Comparison of ENCODE assay signal across 16 cellular contexts in the genomic region with DNA sequence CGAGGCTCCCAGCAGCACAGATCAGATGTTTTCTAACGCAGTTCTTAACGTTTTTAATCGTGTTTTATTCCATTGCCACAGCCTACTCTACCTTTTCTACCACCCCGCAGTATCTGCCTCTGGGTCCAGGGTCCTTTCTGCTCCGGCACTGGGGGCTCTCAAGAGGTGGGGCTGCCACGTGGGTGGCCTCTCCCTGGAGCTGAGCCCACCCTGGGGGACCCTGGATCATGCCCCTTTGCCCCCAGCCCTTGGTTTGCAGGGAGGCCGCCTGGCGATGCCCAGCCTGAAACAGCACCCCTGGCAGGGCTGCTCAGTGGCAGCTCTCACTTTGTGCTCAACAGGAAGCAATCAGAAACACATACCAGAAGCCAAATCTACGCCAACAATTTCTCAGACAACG. TPM values are rescaled to one million over a fixed set of nuclear protein-coding genes. Genes with fewer than 3 reads are reported as not detected.
A peak's percentile ranks its signal among the peaks of the same experiment; 100 is the strongest.
DNase-seq lines count a peak whose midpoint lies in the region; ATAC-seq and TF ChIP-seq lines count a peak whose summit lies in the region.
"Had no signal": no experiment of that assay in that cellular context is flagged by ENCODE, and none has a peak within 500 bp of the region (broad histone marks: within the 10 kb centered on the region; RNA-seq: fewer than 3 reads in every experiment).

No MANE protein-coding gene starts in this region.

- no peak overlapping the region for H3K9ac ChIP-seq in endodermal cell (ENCODE audit: extremely low read depth, low read length, poor library complexity, severe bottlenecking)
- H3K9ac ChIP-seq: BLaER1 had no signal

- H3K27me3 Mint-ChIP-seq in T-helper 17 cell = no peaks in the 10 kb centered on the region
- no peaks in the 10 kb centered on the region for H3K27me3 Mint-ChIP-seq in endodermal cell (ENCODE audit: insufficient read depth)
- H3K27me3 Mint-ChIP-seq: CD4-positive, alpha-beta memory T cell had no signal

- H3K4me2 ChIP-seq in osteoblast (ENCODE audit: insufficient read depth, low read length) = no peak overlapping the region
- H3K4me2 ChIP-seq: BLaER1 had no signal

- H3K36me3 ChIP-seq in right atrium auricular region (peaks cover 46% of the 10 kb centered on the region), osteoblast (ENCODE audit: insufficient read depth, low read length) (peaks cover 48% of the 10 kb centered on the region), endodermal cell (ENCODE audit: control insufficient read depth, insufficient read depth, low read length) (peaks cover 74% of the 10 kb centered on the region)

- WGBS in lower leg skin, 2 donors = 85 to 86% methylated on average over 11 of the region's 11 CpGs
- WGBS in endodermal cell (ENCODE audit: insufficient coverage in 1 of 2, insufficient read length in 1 of 2), 2 experiments = 93 to 98% methylated on average over 5 to 11 of the region's 11 CpGs

- TF ChIP-seq POLR2A in lower leg skin (IDR thresholded peaks at IDR 0.05) = no peak

- H3K4me3 ChIP-seq in right atrium auricular region (no peak overlapping the region), osteoblast (ENCODE audit: insufficient read depth, low read length) (no peak overlapping the region), lower leg skin (ENCODE audit: low read depth, poor library complexity, severe bottlenecking) (no peak overlapping the region), endodermal cell (ENCODE audit: low read length) (no peak overlapping the region)
- H3K4me3 ChIP-seq: BLaER1 had no signal

- TF ChIP-seq CTCF in right atrium auricular region (IDR thresholded peaks at IDR 0.05) (no peak), osteoblast (IDR thresholded peaks at IDR 0.05; ENCODE audit: extremely low read depth, low read depth, low read length) (no peak), foreskin keratinocyte (conservative IDR thresholded peaks at IDR 0.05) (no peak), lower leg skin (IDR thresholded peaks at IDR 0.05) (no peak), endodermal cell (conservative IDR thresholded peaks at IDR 0.05) (no peak)

- H3K4me1 Mint-ChIP-seq in T-helper 17 cell (peaks cover 11% of the 10 kb centered on the region), endodermal cell (no peaks in the 10 kb centered on the region)

- H3K79me2 ChIP-seq in osteoblast (ENCODE audit: insufficient read depth, low read length) = no peaks in the 10 kb centered on the region

- H3K27ac Mint-ChIP-seq in T-helper 17 cell (peak overlapping the region; percentile 37), endodermal cell (no peak overlapping the region)
- H3K27ac Mint-ChIP-seq: CD4-positive, alpha-beta memory T cell had no signal

- peaks cover 4% of the 10 kb centered on the region for H3K36me3 Mint-ChIP-seq in T-helper 17 cell (ENCODE audit: low read depth)
- peaks cover 68% of the 10 kb centered on the region for H3K36me3 Mint-ChIP-seq in endodermal cell (ENCODE audit: low read depth)

- H2AFZ ChIP-seq in osteoblast (ENCODE audit: low read length) = no peak overlapping the region

- H3K27ac ChIP-seq in right atrium auricular region (no peak overlapping the region), osteoblast (ENCODE audit: low read depth, low read length) (no peak overlapping the region), foreskin keratinocyte (no peak overlapping the region), endodermal cell (ENCODE audit: low read depth, low read length) (no peak overlapping the region)
- H3K27ac ChIP-seq: BLaER1, HL-60 had no signal

- intact Hi-C loops in Right ventricle myocardium superior (cut with DNase I) (loop anchor here (10.0 kb wide), 1 partner anchor 62 kb away; no protein-coding TSS in a partner anchor), lower leg skin (cut with DNase I; ENCODE audit: low total_unique reads) (loop anchor here (10.0 kb wide), 2 partner anchors 62 to 92 kb away; a partner anchor contains a TSS)

- H4K20me1 ChIP-seq in osteoblast (ENCODE audit: insufficient read depth, low read length) = peaks cover 16% of the 10 kb centered on the region

- no peak for ATAC-seq in Right ventricle myocardium superior (ENCODE audit: poor library complexity)
- ATAC-seq in T-helper 17 cell = no peak
- ATAC-seq in foreskin keratinocyte = no peak

- H3K4me1 ChIP-seq in right atrium auricular region = no peaks in the 10 kb centered on the region
- H3K4me1 ChIP-seq in osteoblast (ENCODE audit: insufficient read depth, low read length) = peaks cover 8% of the 10 kb centered on the region
- no peaks in the 10 kb centered on the region for H3K4me1 ChIP-seq in foreskin keratinocyte
- no peaks in the 10 kb centered on the region for H3K4me1 ChIP-seq in endodermal cell (ENCODE audit: control insufficient read depth, insufficient read depth, low read length)
- H3K4me1 ChIP-seq: BLaER1 had no signal

- H3K9me3 ChIP-seq in right atrium auricular region (no peaks in the 10 kb centered on the region), T-helper 17 cell (ENCODE audit: control insufficient read depth, low read length, poor library complexity, severe bottlenecking) (no peaks in the 10 kb centered on the region), osteoblast (ENCODE audit: low read depth, low read length) (no peaks in the 10 kb centered on the region), endodermal cell (ENCODE audit: control insufficient read depth, low read length) (no peaks in the 10 kb centered on the region)
- H3K9me3 ChIP-seq: BLaER1 had no signal

- DNase-seq in Right ventricle myocardium superior (peak; percentile 22), right atrium auricular region (ENCODE audit: low spot score) (no peak), T-helper 17 cell (no peak), osteoblast (ENCODE audit: insufficient read length, low spot score, missing footprints) (peak; percentile 22), foreskin keratinocyte (no peak), lower leg skin (ENCODE audit: low spot score in 2 of 2) (no peak), endodermal cell (no peak)
- DNase-seq: 8988T; CD4-positive, alpha-beta memory T cell; DMS79 treated with DMSO at 0.1 percent for 48 hours; GF-D8; H9; IMR-90 had no signal

- H3K4me3 Mint-ChIP-seq in T-helper 17 cell (no peak overlapping the region), endodermal cell (no peak overlapping the region)
- H3K4me3 Mint-ChIP-seq: CD14-positive monocyte; CD4-positive, alpha-beta memory T cell; H9 had no signal

- no peaks in the 10 kb centered on the region for H3K27me3 ChIP-seq in right atrium auricular region
- H3K27me3 ChIP-seq in osteoblast (ENCODE audit: insufficient read depth, low read length) = no peaks in the 10 kb centered on the region
- H3K27me3 ChIP-seq in foreskin keratinocyte = no peaks in the 10 kb centered on the region
- H3K27me3 ChIP-seq in endodermal cell (ENCODE audit: control insufficient read depth, insufficient read depth, low read length, poor library complexity, severe bottlenecking) = no peaks in the 10 kb centered on the region
- H3K27me3 ChIP-seq: BLaER1 had no signal

- H3K9me3 Mint-ChIP-seq in endodermal cell = no peaks in the 10 kb centered on the region
- H3K9me3 Mint-ChIP-seq: CD14-positive monocyte; CD4-positive, alpha-beta memory T cell; H9 had no signal

RNA-seq across cellular contexts. Expression of a gene that starts 25.3 kb away (rescaled TPM):
- 32.2 TPM for total RNA-seq in Right ventricle myocardium superior
- 10 to 100 TPM; 32.3 to 48.9 TPM for total RNA-seq in right atrium auricular region
- 10 to 100 TPM; 42.4 to 49.8 TPM for total RNA-seq in T-helper 17 cell
- 216 and 220 TPM in 2 replicates for total RNA-seq in osteoblast
- total RNA-seq in foreskin keratinocyte = 261 and 283 TPM in 2 replicates
- 179 and 181 TPM in 2 replicates for polyA plus RNA-seq in foreskin keratinocyte
- total RNA-seq in lower leg skin = 10 to 100 TPM; 35.9 to 55.9 (median 47.9) TPM
- total RNA-seq in endodermal cell = 100 to 1,000 TPM; 369 to 402 TPM
- polyA plus RNA-seq in endodermal cell (2013, experiment 1 of 2) = 188 TPM
- 200 TPM for polyA plus RNA-seq in endodermal cell (2013, experiment 2 of 2)

Comparison
In these comparisons a context has a peak if more than half of its experiments do, and no peak if none do; other contexts are left out.
1. DNase-seq: peak in Right ventricle myocardium superior (single experiment) and osteoblast (single experiment); none in right atrium auricular region (single experiment), T-helper 17 cell (0 of 3), foreskin keratinocyte (0 of 2), lower leg skin (0 of 2) and endodermal cell (single experiment).